In the genomic region with DNA sequence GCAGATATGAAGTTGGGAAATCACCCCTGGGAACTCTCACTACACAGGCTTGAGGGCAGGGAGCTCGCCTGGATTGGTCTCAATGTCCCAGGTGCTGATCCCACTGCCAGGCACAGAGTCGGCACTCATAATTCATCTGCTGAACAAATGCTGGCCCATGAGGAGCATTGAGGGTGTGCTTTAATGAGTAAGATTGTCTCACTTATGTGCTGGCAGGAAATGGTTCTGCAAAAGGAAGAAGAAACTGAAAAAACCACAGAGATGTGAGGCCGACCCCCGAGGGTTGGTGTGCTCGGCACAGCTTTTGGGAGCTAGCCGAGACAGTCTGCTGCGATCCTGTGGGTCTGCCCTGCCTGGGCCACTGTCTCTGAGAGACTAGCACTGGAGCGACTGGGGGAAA, we compare ENCODE assay signal across 10 cellular contexts. TPM values are rescaled to one million over a fixed set of nuclear protein-coding genes. Genes with fewer than 3 reads are reported as not detected.
A peak's percentile ranks its signal among the peaks of the same experiment; 100 is the strongest.
DNase-seq lines count a peak whose midpoint lies in the region; ATAC-seq and TF ChIP-seq lines count a peak whose summit lies in the region.
"Had no signal": no experiment of that assay in that cellular context is flagged by ENCODE, and none has a peak within 500 bp of the region (broad histone marks: within the 10 kb centered on the region; RNA-seq: fewer than 3 reads in every experiment).

No MANE protein-coding gene starts in this region.

- peak; percentile 17 for DNase-seq in Daoy (ENCODE audit: low read depth)
- peak; percentile 40 for DNase-seq in RPMI7951 (ENCODE audit: low read depth)
- DNase-seq in choroid plexus epithelial cell (ENCODE audit: low read depth) = peak; percentile 50
- DNase-seq in hepatic stellate cell (ENCODE audit: low spot score) = no peak
- no peak for DNase-seq in epidermal melanocyte (ENCODE audit: insufficient read length, low spot score)
- no peak for DNase-seq in foreskin melanocyte

- TF ChIP-seq CTCF in choroid plexus epithelial cell (conservative IDR thresholded peaks at IDR 0.05; ENCODE audit: low read depth, low read length) = no peak

- ATAC-seq in GM21619 (IDR thresholded peaks at IDR 0.05; ENCODE audit: unreplicated experiment) (peak; percentile 85), HG03439 (IDR thresholded peaks at IDR 0.05; ENCODE audit: unreplicated experiment) (no peak)

- no peak overlapping the region for H3K4me3 ChIP-seq in choroid plexus epithelial cell (ENCODE audit: low read depth, low read length)
- H3K4me3 ChIP-seq: adrenal gland, pancreas had no signal

RNA-seq across cellular contexts. Expression of gene PLAAT2, which starts 9.4 kb away (rescaled TPM):
- 4.1 TPM in 1 of 2 replicates, not detected in the other for total RNA-seq in Daoy (2014; rRNA removed; shearing (Covaris generic))
- total RNA-seq in RPMI7951 (2014; rRNA removed; shearing (Covaris generic)) = not detected in 2 replicates
- total RNA-seq: adrenal gland, pancreas had no signal

RNA-seq across cellular contexts. Expression of gene PLAAT4, which starts 17.2 kb away (rescaled TPM):
- 18.3 and 29.6 TPM in 2 replicates for total RNA-seq in Daoy (2014; rRNA removed; shearing (Covaris generic))
- 22.1 and 36.3 TPM in 2 replicates for total RNA-seq in RPMI7951 (2014; rRNA removed; shearing (Covaris generic))

RNA-seq across cellular contexts. Expression of gene LGALS12, which starts 47.9 kb away (rescaled TPM):
- not detected in 2 replicates for total RNA-seq in Daoy (2014; rRNA removed; shearing (Covaris generic))
- 0.12 TPM in 1 of 2 replicates, not detected in the other for total RNA-seq in RPMI7951 (2014; rRNA removed; shearing (Covaris generic))

Comparison
In these comparisons a context has a peak if more than half of its experiments do, and no peak if none do; other contexts are left out.
1. DNase-seq: peak in Daoy (single experiment), RPMI7951 (single experiment) and choroid plexus epithelial cell (single experiment); none in hepatic stellate cell (single experiment), epidermal melanocyte (single experiment) and foreskin melanocyte (single experiment).